8 cellular contexts compared by ENCODE assay signal in the genomic region with DNA sequence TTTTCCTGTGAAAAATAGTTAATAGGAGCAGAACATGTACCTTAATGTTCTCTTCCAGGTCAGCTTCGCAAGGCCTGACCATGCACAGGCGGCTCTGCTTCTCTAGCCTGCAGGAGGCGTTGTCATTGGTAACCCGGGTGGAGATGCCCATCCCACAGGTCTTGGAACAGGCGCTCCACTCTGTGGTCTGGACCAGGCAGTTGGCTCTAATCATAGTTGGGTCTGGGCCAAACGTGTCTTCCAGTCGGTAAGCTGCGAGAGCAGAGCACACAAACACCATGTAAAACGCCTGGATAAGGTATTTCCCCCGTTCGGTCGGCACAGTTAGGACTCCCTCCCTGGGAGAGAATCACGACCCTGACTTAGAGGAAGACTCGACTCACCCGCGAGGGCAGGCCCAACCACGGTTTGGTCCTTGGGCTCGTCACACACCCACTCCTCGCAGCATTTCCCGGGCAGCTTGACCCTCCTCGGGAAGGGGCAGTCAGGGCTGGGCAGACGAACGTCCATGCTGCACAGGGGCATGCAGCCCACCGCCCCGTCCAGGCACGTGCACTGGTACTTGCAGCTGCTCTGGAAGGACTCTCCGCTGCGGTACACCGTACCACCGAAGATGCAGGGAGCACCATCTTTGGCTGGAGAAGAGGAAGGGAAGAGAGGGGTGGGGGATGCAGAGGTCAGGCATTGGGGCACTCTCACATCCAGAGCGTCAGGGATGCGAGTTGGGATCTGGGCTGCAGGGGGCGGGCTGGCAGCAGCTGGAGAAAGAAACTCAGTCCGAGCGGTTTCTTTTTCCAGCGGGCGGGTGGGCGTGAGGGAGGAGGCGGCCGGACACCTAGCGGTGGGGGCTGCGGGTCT. TPM values are rescaled to one million over a fixed set of nuclear protein-coding genes. Genes with fewer than 3 reads are reported as not detected.
DNase-seq lines count a peak whose midpoint lies in the region; ATAC-seq and TF ChIP-seq lines count a peak whose summit lies in the region.

No MANE protein-coding gene starts in this region.

- ATAC-seq in GM19463 (IDR thresholded peaks at IDR 0.05; ENCODE audit: unreplicated experiment) (peak; percentile 41), heart right ventricle (peak; percentile 60 to 84 (median 72))

- peak overlapping the region; percentile 32 to 76 (median 73) for H3K4me3 ChIP-seq in heart right ventricle
- H3K4me3 ChIP-seq in ovary: peak overlapping the region; percentile 80

- WGBS in heart right ventricle, 2 donors: 4 to 5% methylated on average over 36 to 42 of the region's 42 CpGs
- WGBS in ovary, 3 donors: 3 to 5% (median 3%) methylated on average over 40 to 42 of the region's 42 CpGs

- TF ChIP-seq POLR2A in ovary (IDR thresholded peaks at IDR 0.05): no peak

- H3K27me3 ChIP-seq in heart right ventricle (peaks cover 0 to 69% (median 0%) of the 10 kb centered on the region in 7 donors), ovary (no peaks in the 10 kb centered on the region)

- H3K27me3 Mint-ChIP-seq in CD14-positive monocyte (ENCODE audit: low read depth in 3 of 3): peaks cover 61 to 77% (median 64%) of the 10 kb centered on the region in 3 donors

- H3K4me3 Mint-ChIP-seq in CD14-positive monocyte: peak overlapping the region; percentile 68 to 89

- intact Hi-C loops in CD14-positive monocyte (cut with micrococcal nuclease) (no loop called here), heart right ventricle (cut with DNase I) (loop anchor here in 8 of 10 donors (2.0 to 10.0 kb wide), 9 partner anchors 112 to 269 kb away; no protein-coding TSS in a partner anchor), ovary (cut with DNase I) (no loop called here)

- TF ChIP-seq EP300 in ovary (IDR thresholded peaks at IDR 0.05): no peak

- H3K27ac Mint-ChIP-seq in CD14-positive monocyte: no peak overlapping the region

- H3K9me3 Mint-ChIP-seq in CD14-positive monocyte: peaks cover 0 to 13% (median 0%) of the 10 kb centered on the region in 7 donors

- H3K27ac ChIP-seq in heart right ventricle: peak overlapping the region; percentile 80 to 97 (median 92)
- peak overlapping the region; percentile 84 to 90 for H3K27ac ChIP-seq in ovary

- peaks cover 0 to 3% of the 10 kb centered on the region in 2 donors for H3K36me3 Mint-ChIP-seq in CD14-positive monocyte

- peaks cover 6% of the 10 kb centered on the region for H3K4me1 Mint-ChIP-seq in CD14-positive monocyte

- no peak for DNase-seq in CD14-positive monocyte (ENCODE audit: low spot score)
- DNase-seq in NCI-H748 treated with DMSO at 0.1 percent for 48 hours (lab: John Stamatoyannopoulos, UW): peak; percentile 18
- peak in 46 of 58 donors; percentile 14 to 68 (median 44) for DNase-seq in anterior cingulate cortex (lab: John Stamatoyannopoulos, UW)
- peak; percentile 74 to 77 for DNase-seq in heart right ventricle
- DNase-seq in ovary: peak; percentile 66 to 85 (median 78)
- no peak for DNase-seq in NCI-H2171 treated with DMSO at 0.1 percent for 48 hours (lab: John Stamatoyannopoulos, UW)
- no peak for DNase-seq in NCI-H1048 (lab: John Stamatoyannopoulos, UW)

- H3K9me3 ChIP-seq in heart right ventricle (no peaks in the 10 kb centered on the region), ovary (no peaks in the 10 kb centered on the region)

- H3K4me1 ChIP-seq in heart right ventricle: peaks cover 6 to 51% (median 23%) of the 10 kb centered on the region in 9 donors
- H3K4me1 ChIP-seq in ovary (ENCODE audit: insufficient read depth): peaks cover 7% of the 10 kb centered on the region

- no peak for TF ChIP-seq CTCF in CD14-positive monocyte (IDR thresholded peaks at IDR 0.05)
- TF ChIP-seq CTCF in heart right ventricle (IDR thresholded peaks at IDR 0.05): peak; percentile 38 to 66 (median 54)
- TF ChIP-seq CTCF in ovary (IDR thresholded peaks at IDR 0.05): peak; percentile 31 to 49 (median 47)

- H3K36me3 ChIP-seq in heart right ventricle (peaks cover 0 to 18% (median 6%) of the 10 kb centered on the region in 9 donors), ovary (no peaks in the 10 kb centered on the region)

RNA-seq across cellular contexts. Expression of a gene that starts 1.0 kb away (rescaled TPM):
- polyA plus RNA-seq in CD14-positive monocyte (not detected), heart right ventricle (10 to 100 TPM in 1 of 2 donors, 1 to 10 TPM in 1; 6.5 to 71.3 TPM), ovary (100 to 1,000 TPM in 1 of 2 donors, 10 to 100 TPM in 1; 74.2 to 191 TPM)
- total RNA-seq in heart right ventricle (10 to 100 TPM in 9 of 10 donors, 1 to 10 TPM in 1; 6.1 to 60.5 (median 40.7) TPM), ovary (10 to 100 TPM; 18.3 to 88.0 (median 52.8) TPM)

Comparison
In these comparisons a context has a peak if more than half of its experiments do, and no peak if none do; other contexts are left out.
1. DNase-seq: peak in NCI-H748 treated with DMSO at 0.1 percent for 48 hours (single experiment), anterior cingulate cortex (46 of 58), heart right ventricle (2 of 2) and ovary (5 of 5); none in CD14-positive monocyte (single experiment), NCI-H2171 treated with DMSO at 0.1 percent for 48 hours (single experiment) and NCI-H1048 (single experiment).
2. RNA of a gene that starts 1.0 kb away (polyA plus RNA-seq): 74.2 to 191 TPM in ovary and 6.5 to 71.3 TPM in heart right ventricle; not detected in CD14-positive monocyte; every median in the first group is over 4 times any median in the second.
3. intact Hi-C loops: an anchor here in heart right ventricle (2.0 to 10.0 kb wide); none called in CD14-positive monocyte and ovary.